In the genomic region with DNA sequence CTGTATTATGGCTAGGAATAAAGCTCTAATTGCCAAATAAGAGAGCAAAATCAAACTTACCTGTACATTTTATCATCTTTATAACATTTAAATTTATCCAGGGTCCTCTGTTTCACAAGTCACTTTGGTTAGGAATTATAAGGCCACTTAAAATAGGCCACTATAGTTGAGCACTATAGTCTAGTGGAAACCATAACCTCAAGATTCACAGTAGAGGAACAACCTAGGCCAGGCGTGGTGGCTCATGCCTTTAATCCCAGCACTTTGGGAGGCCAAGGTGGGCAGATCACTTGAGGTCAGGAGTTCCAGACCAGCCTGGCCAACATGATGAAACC, we compare ENCODE assay signal across 8 cellular contexts. TPM values are rescaled to one million over a fixed set of nuclear protein-coding genes. Genes with fewer than 3 reads are reported as not detected.
DNase-seq lines count a peak whose midpoint lies in the region; TF ChIP-seq lines count a peak whose summit lies in the region.
"Not testable (repeated sequence)": the region's sequence is repeated elsewhere in the genome, so short reads cannot be mapped to it uniquely, and the experiment has no call there.

No MANE protein-coding gene starts in this region.

- not testable (repeated sequence) for H3K36me3 ChIP-seq in cardiac muscle cell, sigmoid colon, thyroid gland

- POLR2A ChIA-PET in AG04450 (lab: Yijun Ruan, JAX): interaction anchor here (0.8 to 1.8 kb wide), 3 partner anchors 9 to 31 kb away, joined by 5 to 20 read pairs (median 6); a partner anchor contains a TSS
- POLR2A ChIA-PET in MCF 10A (lab: Yijun Ruan, JAX): interaction anchor here (0.7 to 3.7 kb wide), 15 partner anchors 8 to 150 kb away, joined by 3 to 39 read pairs (median 4); a partner anchor contains a TSS

- peaks cover 68% of the 10 kb centered on the region for H3K4me1 Mint-ChIP-seq in activated T-cell treated with anti-CD3 and anti-CD28 coated beads, Interleukin-2, amount 50 U/mL, for 24 hours (ENCODE audit: low read depth)
- peaks cover 23% of the 10 kb centered on the region for H3K4me1 Mint-ChIP-seq in MCF 10A (ENCODE audit: insufficient read depth, unreplicated experiment)
- H3K4me1 Mint-ChIP-seq in mesothelial cell of epicardium: peaks cover 17% of the 10 kb centered on the region

- TSS peak; percentile 72 for BruUV-seq in MCF 10A (replicated peaks; lab: Mats Ljungman, UMichigan)

- peak overlapping the region; percentile 86 for H3K27ac Mint-ChIP-seq in activated T-cell treated with anti-CD3 and anti-CD28 coated beads, Interleukin-2, amount 50 U/mL, for 24 hours
- H3K27ac Mint-ChIP-seq in MCF 10A (ENCODE audit: low read depth, unreplicated experiment) (peak overlapping the region; percentile 84), mesothelial cell of epicardium (peak overlapping the region; percentile 75)

- CTCF ChIA-PET in AG04450 (lab: Charles Lee) (interaction anchor here (0.6 to 1.2 kb wide), 5 partner anchors 23 to 76 kb away, joined by 3 to 4 read pairs (median 3); no protein-coding TSS in a partner anchor), MCF 10A (lab: Yijun Ruan, JAX) (interaction anchor here (0.5 to 1.4 kb wide), 6 partner anchors 11 to 646 kb away, joined by 3 to 7 read pairs (median 4); no protein-coding TSS in a partner anchor)

- H3K27me3 ChIP-seq in AG04450 (ENCODE audit: control insufficient read depth, insufficient read depth, low read length); cardiac muscle cell; sigmoid colon; thyroid gland: not testable (repeated sequence)

- 87 to 95% methylated on average over 1 of the region's 1 CpG for WGBS in sigmoid colon, 2 donors
- 95 to 96% methylated on average over 1 of the region's 1 CpG for WGBS in thyroid gland, 2 donors

- TF ChIP-seq POLR2A in sigmoid colon (IDR thresholded peaks at IDR 0.05); thyroid gland (IDR thresholded peaks at IDR 0.05): not testable (repeated sequence)

- not testable (repeated sequence) for TF ChIP-seq CTCF in AG04450 (IDR thresholded peaks at IDR 0.05; ENCODE audit: low read depth, low read length); MCF 10A (IDR thresholded peaks at IDR 0.05; ENCODE audit: unreplicated experiment); cardiac muscle cell (IDR thresholded peaks at IDR 0.05; ENCODE audit: low read depth, low read length); mesothelial cell of epicardium (IDR thresholded peaks at IDR 0.05; ENCODE audit: unreplicated experiment); sigmoid colon (IDR thresholded peaks at IDR 0.05); thyroid gland (IDR thresholded peaks at IDR 0.05)

- H3K4me3 ChIP-seq in AG04450 (ENCODE audit: low read depth, low read length); cardiac muscle cell; thyroid gland (replicated peaks in 1 of 3): not testable (repeated sequence)
- peak overlapping the region; percentile 24 to 53 (median 48) for H3K4me3 ChIP-seq in sigmoid colon

- peaks cover 24% of the 10 kb centered on the region for H3K36me3 Mint-ChIP-seq in activated T-cell treated with anti-CD3 and anti-CD28 coated beads, Interleukin-2, amount 50 U/mL, for 24 hours (ENCODE audit: low read depth)
- not testable (repeated sequence) for H3K36me3 Mint-ChIP-seq in MCF 10A (ENCODE audit: insufficient read depth, unreplicated experiment); mesothelial cell of epicardium

- H3K4me1 ChIP-seq in cardiac muscle cell (ENCODE audit: low read depth): peaks cover 21% of the 10 kb centered on the region
- peaks cover 0 to 51% (median 39%) of the 10 kb centered on the region in 4 donors for H3K4me1 ChIP-seq in sigmoid colon
- H3K4me1 ChIP-seq in thyroid gland: peaks cover 46 to 65% of the 10 kb centered on the region in 2 donors

- not testable (repeated sequence) for H3K9me3 Mint-ChIP-seq in activated T-cell treated with anti-CD3 and anti-CD28 coated beads, Interleukin-2, amount 50 U/mL, for 24 hours; MCF 10A (ENCODE audit: unreplicated experiment); mesothelial cell of epicardium

- not testable (repeated sequence) for DNase-seq in AG04450 (ENCODE audit: low read depth, low spot score); activated T-cell treated with anti-CD3 and anti-CD28 coated beads, Interleukin-2, amount 50 U/mL, for 24 hours; MCF 10A (ENCODE audit: unreplicated experiment); cardiac muscle cell (ENCODE audit: low read depth in 1 of 2, low spot score in 1 of 2); mesothelial cell of epicardium (ENCODE audit: low spot score in 2 of 2, unreplicated experiment in 2 of 2); sigmoid colon; thyroid gland
- DNase-seq in MV-4-11 (lab: John Stamatoyannopoulos, UW): peak; percentile 58

- H3K27ac ChIP-seq in AG04450 (ENCODE audit: low read depth, low read length) (peak overlapping the region; percentile 77), cardiac muscle cell (peak overlapping the region; percentile 22), sigmoid colon (peak overlapping the region; percentile 85 to 93 (median 90)), thyroid gland (peak overlapping the region; percentile 43 to 87 (median 50))

- intact Hi-C loops in MCF 10A (cut with micrococcal nuclease) (loop anchor here (1.0 kb wide), 1 partner anchor 32 kb away; a partner anchor contains a TSS), sigmoid colon (cut with DNase I) (loop anchor here (2.0 kb wide), 2 partner anchors 31 to 45 kb away; no protein-coding TSS in a partner anchor)
- intact Hi-C loops in thyroid gland (cut with DNase I): not testable (repeated sequence)

- not testable (repeated sequence) for H3K9me3 ChIP-seq in AG04450 (ENCODE audit: control insufficient read depth, insufficient read depth, low read length); cardiac muscle cell (ENCODE audit: low read depth); sigmoid colon; thyroid gland

- H3K27me3 Mint-ChIP-seq in activated T-cell treated with anti-CD3 and anti-CD28 coated beads, Interleukin-2, amount 50 U/mL, for 24 hours; MCF 10A (ENCODE audit: insufficient read depth, unreplicated experiment); mesothelial cell of epicardium (ENCODE audit: low read depth): not testable (repeated sequence)

- not testable (repeated sequence) for TF ChIP-seq EP300 in sigmoid colon (IDR thresholded peaks at IDR 0.05)

- peak overlapping the region; percentile 57 for H3K4me3 Mint-ChIP-seq in activated T-cell treated with anti-CD3 and anti-CD28 coated beads, Interleukin-2, amount 50 U/mL, for 24 hours
- peak overlapping the region; percentile 79 for H3K4me3 Mint-ChIP-seq in MCF 10A (ENCODE audit: unreplicated experiment)
- H3K4me3 Mint-ChIP-seq in mesothelial cell of epicardium: not testable (repeated sequence)

RNA-seq across cellular contexts. Expression of a gene that starts 31.9 kb away (rescaled TPM):
- polyA plus RNA-seq in AG04450 (2011; rRNA removed): 51.6 and 52.1 TPM in 2 replicates
- polyA minus RNA-seq in AG04450 (2011; rRNA and poly(A)+ RNA removed): 77.0 and 81.1 TPM in 2 replicates
- total RNA-seq in MCF 10A (2022): 42.1 and 52.3 TPM in 2 replicates
- 46.0 and 54.4 TPM in 2 replicates for total RNA-seq in cardiac muscle cell
- 92.2 and 111 TPM in 2 replicates for polyA plus RNA-seq in cardiac muscle cell
- 60.8 to 63.5 TPM (median 62.8 TPM) in 3 replicates for total RNA-seq in mesothelial cell of epicardium
- total RNA-seq in sigmoid colon: 100 to 1,000 TPM; 226 to 332 (median 280) TPM
- 10 to 100 TPM; 33.0 to 38.9 (median 35.6) TPM for polyA plus RNA-seq in sigmoid colon
- 10 to 100 TPM; 78.5 to 86.4 (median 81.6) TPM for total RNA-seq in thyroid gland

Comparison
In these comparisons a context has a peak if more than half of its experiments do, and no peak if none do; other contexts are left out.
1. H3K27ac ChIP-seq: peak in every context shown above with its lines; median percentile 90 in sigmoid colon; 77 in AG04450; 50 in thyroid gland; 22 in cardiac muscle cell.